Comparison of ENCODE assay signal across 8 cellular contexts in genomic region chr16:2776500-2777139, GRCh38.
DNase-seq lines count a peak whose midpoint lies in the region; ATAC-seq, FAIRE-seq and TF ChIP-seq lines count a peak whose summit lies in the region.

No MANE protein-coding gene starts in this region.

- DNase-seq in activated effector memory CD4-positive, alpha-beta T cell treated with anti-CD3 and anti-CD28 coated beads, Interleukin-2, amount 50 U/mL, for 16 hours: peak; percentile 78
- DNase-seq in activated effector memory CD4-positive, alpha-beta T cell treated with Interleukin-2 at 50 U/mL for 16 hours: no peak
- DNase-seq in T-helper 22 cell (ENCODE audit: low read depth) (peak; percentile 15), epithelial cell of prostate (ENCODE audit: low read depth, low spot score) (no peak), D721Med (ENCODE audit: insufficient read length, low spot score) (no peak), GDM1 (lab: John Stamatoyannopoulos, UW) (no peak)

- H3K27ac ChIP-seq in epithelial cell of prostate: peak overlapping the region; percentile 94

- H3K4me1 Mint-ChIP-seq in nephron: peaks cover 25% of the 10 kb centered on the region

- no peaks in the 10 kb centered on the region for H3K9me3 Mint-ChIP-seq in nephron

- H3K27ac Mint-ChIP-seq in nephron: peak overlapping the region; percentile 99 to 100 (median 99)

- peaks cover 21% of the 10 kb centered on the region for H3K36me3 Mint-ChIP-seq in nephron (ENCODE audit: low read depth)

- no peak for FAIRE-seq in D721Med (lab: Jason Lieb, UNC)

- H3K4me3 Mint-ChIP-seq in nephron: peak overlapping the region; percentile 95 to 100 (median 97)

- H3K27me3 Mint-ChIP-seq in nephron (ENCODE audit: low read depth): no peaks in the 10 kb centered on the region

- TF ChIP-seq CTCF in nephron (IDR thresholded peaks at IDR 0.05; ENCODE audit: unreplicated experiment in 3 of 3): no peak
- no peak for TF ChIP-seq CTCF in D721Med (IDR thresholded peaks at IDR 0.05; ENCODE audit: insufficient read depth, missing control alignments)

- peak; percentile 23 for ATAC-seq in HG02981 (IDR thresholded peaks at IDR 0.05; ENCODE audit: unreplicated experiment)

Comparison
In these comparisons a context has a peak if more than half of its experiments do, and no peak if none do; other contexts are left out.
1. DNase-seq: peak in activated effector memory CD4-positive, alpha-beta T cell treated with anti-CD3 and anti-CD28 coated beads, Interleukin-2, amount 50 U/mL, for 16 hours (single experiment) and T-helper 22 cell (single experiment); none in activated effector memory CD4-positive, alpha-beta T cell treated with Interleukin-2 at 50 U/mL for 16 hours (single experiment), epithelial cell of prostate (single experiment), D721Med (single experiment) and GDM1 (single experiment).